ENCODE assay signal across 18 cellular contexts in the genomic region with DNA sequence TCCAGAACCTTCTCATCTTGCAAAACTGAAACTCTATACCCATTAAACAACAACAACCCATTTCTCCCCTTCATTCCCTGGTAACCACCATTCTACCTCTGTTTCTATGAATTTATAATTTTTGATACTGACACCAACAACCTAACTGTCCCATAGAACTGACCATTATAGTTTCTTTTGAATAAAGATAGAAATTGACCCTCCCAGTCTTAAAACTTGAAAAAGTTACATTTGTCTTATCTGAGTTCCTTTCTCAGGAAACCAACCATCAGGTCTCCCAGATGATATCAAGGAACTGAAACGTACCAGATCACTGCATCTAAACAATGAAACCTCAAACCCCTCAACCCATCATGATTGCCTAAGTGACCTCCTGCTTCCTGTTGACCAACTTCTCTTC.
"Had no signal": no experiment of that assay in that cellular context is flagged by ENCODE, and none has a peak within 500 bp of the region (broad histone marks: within the 10 kb centered on the region; RNA-seq: fewer than 3 reads in every experiment).

No MANE protein-coding gene starts in this region.

- H3K27ac Mint-ChIP-seq: dendritic cell treated with granulocyte-macrophage colony-stimulating factor and Interleukin-4, amounts not matched to agents 40 ng/mL and 50 ng/mL, for 4 days; effector memory CD8-positive, alpha-beta T cell; memory B cell; mesothelial cell of epicardium; nephron had no signal

- H3K36me3 ChIP-seq: prostate gland had no signal

- H3K4me1 ChIP-seq: foreskin keratinocyte, left lung, parathyroid adenoma, prostate gland had no signal

- H3K9ac ChIP-seq: parathyroid adenoma had no signal

- DNase-seq: effector memory CD8-positive, alpha-beta T cell; erythroblast; foreskin keratinocyte; immature natural killer cell; left lung; lower lobe of right lung; occipital lobe; retina; sigmoid colon; stimulated activated naive CD4-positive, alpha-beta T cell treated with Interleukin-2 at 50 U/mL for 16 hours; trophoblast cell had no signal

- H3K9me3 ChIP-seq: prostate gland, sigmoid colon had no signal

- H3K27me3 ChIP-seq: foreskin keratinocyte, left lung, sigmoid colon had no signal

- H3K4me1 Mint-ChIP-seq: mesothelial cell of epicardium, nephron had no signal

- H2AFZ ChIP-seq: parathyroid adenoma had no signal

- H3K4me3 ChIP-seq: left lung, lower lobe of right lung, prostate gland, sigmoid colon, skin epidermis had no signal

- H3K4me3 Mint-ChIP-seq: dendritic cell treated with granulocyte-macrophage colony-stimulating factor and Interleukin-4, amounts not matched to agents 40 ng/mL and 50 ng/mL, for 4 days; effector memory CD8-positive, alpha-beta T cell; memory B cell; mesothelial cell of epicardium; nephron had no signal

- H3K27me3 Mint-ChIP-seq: dendritic cell treated with granulocyte-macrophage colony-stimulating factor and Interleukin-4, amounts not matched to agents 40 ng/mL and 50 ng/mL, for 4 days; effector memory CD8-positive, alpha-beta T cell; memory B cell had no signal

- H3K27ac ChIP-seq: foreskin keratinocyte, left lung, lower lobe of right lung, parathyroid adenoma, prostate gland, sigmoid colon, skin epidermis had no signal
